Comparison of ENCODE assay signal across 22 cellular contexts in the genomic region with DNA sequence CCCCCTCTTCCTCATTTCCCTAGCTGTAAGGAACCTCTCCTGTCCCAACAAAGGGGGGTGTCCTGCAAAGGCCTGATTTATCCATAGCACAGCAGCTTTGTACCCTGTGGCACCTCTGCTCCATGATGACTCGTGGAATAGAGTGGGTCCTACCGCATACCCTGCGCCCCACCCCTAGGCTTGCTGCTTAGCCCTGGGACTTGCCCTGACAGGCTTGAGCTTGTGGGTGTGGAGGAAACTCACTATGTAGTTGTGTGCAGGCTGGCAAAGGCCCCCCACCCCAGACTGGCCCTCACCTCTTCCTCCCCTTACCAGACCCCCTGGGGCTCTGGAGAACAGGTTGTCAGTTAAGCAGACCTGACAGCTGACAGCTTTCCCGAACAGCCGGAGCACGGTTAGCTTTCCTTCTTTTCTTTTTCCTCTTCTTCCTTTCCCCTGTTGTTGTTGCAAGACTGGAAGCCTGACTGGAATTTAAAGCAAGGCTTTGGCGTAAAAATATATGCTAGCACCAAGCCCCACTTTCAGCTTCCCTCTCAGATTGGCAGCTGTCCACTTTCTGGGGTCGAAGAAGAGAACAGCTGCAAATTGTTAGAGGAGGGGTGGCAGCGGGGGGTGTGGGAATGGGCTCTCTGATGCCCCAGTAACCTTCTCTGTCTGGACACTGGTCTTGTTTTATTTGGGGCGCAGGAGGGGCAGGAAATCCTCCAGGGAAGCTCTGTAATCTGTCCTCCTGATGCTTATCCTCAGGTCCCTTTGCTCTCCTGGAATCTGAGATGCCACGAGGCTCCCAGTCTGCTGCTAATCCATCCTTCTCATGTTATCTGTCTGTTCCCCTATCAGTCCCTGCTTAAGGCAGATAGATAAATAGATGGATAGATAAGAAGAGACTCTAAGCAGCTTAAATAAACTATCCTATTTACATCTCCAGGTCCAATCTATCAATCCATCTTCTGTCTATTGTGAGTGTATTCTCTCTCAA.
DNase-seq lines count a peak whose midpoint lies in the region; ATAC-seq and TF ChIP-seq lines count a peak whose summit lies in the region.
"Had no signal": no experiment of that assay in that cellular context is flagged by ENCODE, and none has a peak within 500 bp of the region (broad histone marks: within the 10 kb centered on the region; RNA-seq: fewer than 3 reads in every experiment).

No MANE protein-coding gene starts in this region.

- H3K27me3 ChIP-seq in dorsolateral prefrontal cortex (no peaks in the 10 kb centered on the region), left lung (no peaks in the 10 kb centered on the region), right cardiac atrium (ENCODE audit: control insufficient read depth, insufficient read depth) (no peaks in the 10 kb centered on the region)
- H3K27me3 ChIP-seq: testis had no signal

- intact Hi-C loops in dorsolateral prefrontal cortex (cut with DNase I) (no loop called here), left lung (cut with DNase I) (no loop called here), right cardiac atrium (cut with DNase I) (no loop called here)

- no peak for TF ChIP-seq CTCF in VCaP (conservative IDR thresholded peaks at IDR 0.05)
- TF ChIP-seq CTCF in dorsolateral prefrontal cortex (IDR thresholded peaks at IDR 0.05 in 54 of 56, conservative IDR thresholded peaks at IDR 0.05 in 2 of 56; ENCODE audit: low read depth in 1 of 56, partially characterized antibody in 56 of 56): no peak
- no peak for TF ChIP-seq CTCF in left lung (IDR thresholded peaks at IDR 0.05)

- no peak for DNase-seq in dorsolateral prefrontal cortex
- DNase-seq in left kidney (ENCODE audit: low read depth, low spot score): peak; percentile 12
- no peak for DNase-seq in stimulated activated effector memory CD8-positive, alpha-beta T cell treated with anti-CD3 and anti-CD28 coated beads, Interleukin-12 subunit alpha, Interleukin-12 subunit beta, amount 100 ng/mL, for 72 hours (ENCODE audit: low spot score in 2 of 2)
- DNase-seq in left lung: no peak
- DNase-seq in right cardiac atrium: no peak
- DNase-seq: activated T-cell treated with anti-CD3 and anti-CD28 coated beads, Interleukin-2, amount 50 U/mL, for 72 hours; aorta; CD4-positive, alpha-beta T cell; effector CD4-positive, alpha-beta T cell; GF-D8; NCI-H146; NCI-H2171; NCI-H524 treated with DMSO at 0.1 percent for 48 hours; RPMI8226; testis had no signal

- H3K4me3 ChIP-seq in dorsolateral prefrontal cortex (no peak overlapping the region), left lung (no peak overlapping the region), right cardiac atrium (ENCODE audit: low read length) (no peak overlapping the region)
- H3K4me3 ChIP-seq: HAP-1, K562, testis had no signal

- WGBS in right cardiac atrium: 51% methylated on average over 11 of the region's 11 CpGs

- H3K36me3 ChIP-seq in left lung: no peaks in the 10 kb centered on the region
- H3K36me3 ChIP-seq: HAP-1 had no signal

- peaks cover 10% of the 10 kb centered on the region for H3K9me3 Mint-ChIP-seq in stimulated activated effector memory CD8-positive, alpha-beta T cell treated with anti-CD3 and anti-CD28 coated beads, Interleukin-12 subunit alpha, Interleukin-12 subunit beta, amount 100 ng/mL, for 72 hours
- H3K9me3 Mint-ChIP-seq: activated naive CD4-positive, alpha-beta T cell treated with anti-CD3 and anti-CD28 coated beads, Interleukin-2, amount 50 U/mL, for 24 hours; CD4-positive, alpha-beta T cell; stimulated activated memory B cell treated with anti-CD40 and anti-IgM and Interleukin-4, amounts not matched to agents 10 μg/mL and 1 μg/mL and 100 μg/mL, for 72 hours had no signal

- H3K27ac ChIP-seq in VCaP (peak overlapping the region; percentile 54), dorsolateral prefrontal cortex (peak overlapping the region; percentile 10 to 99 (median 95)), left lung (no peak overlapping the region), right cardiac atrium (ENCODE audit: low read length) (no peak overlapping the region)
- H3K27ac ChIP-seq: testis had no signal

- no peaks in the 10 kb centered on the region for H3K4me1 Mint-ChIP-seq in stimulated activated effector memory CD8-positive, alpha-beta T cell treated with anti-CD3 and anti-CD28 coated beads, Interleukin-12 subunit alpha, Interleukin-12 subunit beta, amount 100 ng/mL, for 72 hours
- H3K4me1 Mint-ChIP-seq: activated naive CD4-positive, alpha-beta T cell treated with anti-CD3 and anti-CD28 coated beads, Interleukin-2, amount 50 U/mL, for 24 hours; stimulated activated memory B cell treated with anti-CD40 and anti-IgM and Interleukin-4, amounts not matched to agents 10 μg/mL and 1 μg/mL and 100 μg/mL, for 72 hours had no signal

- H3K4me1 ChIP-seq in left lung (no peaks in the 10 kb centered on the region), right cardiac atrium (ENCODE audit: control insufficient read depth, insufficient read depth, low read length) (peaks cover 8% of the 10 kb centered on the region)
- H3K4me1 ChIP-seq: HAP-1, testis had no signal

- H3K36me3 Mint-ChIP-seq in stimulated activated effector memory CD8-positive, alpha-beta T cell treated with anti-CD3 and anti-CD28 coated beads, Interleukin-12 subunit alpha, Interleukin-12 subunit beta, amount 100 ng/mL, for 72 hours: no peaks in the 10 kb centered on the region
- H3K36me3 Mint-ChIP-seq: activated naive CD4-positive, alpha-beta T cell treated with anti-CD3 and anti-CD28 coated beads, Interleukin-2, amount 50 U/mL, for 24 hours; natural killer cell treated with Interleukin-12 subunit alpha and Interleukin-12 subunit beta and Interleukin-15 and Interleukin-18, amount 100 ng/mL, for 72 hours; stimulated activated memory B cell treated with anti-CD40 and anti-IgM and Interleukin-4, amounts not matched to agents 10 μg/mL and 1 μg/mL and 100 μg/mL, for 72 hours had no signal

- H3K27ac Mint-ChIP-seq in stimulated activated effector memory CD8-positive, alpha-beta T cell treated with anti-CD3 and anti-CD28 coated beads, Interleukin-12 subunit alpha, Interleukin-12 subunit beta, amount 100 ng/mL, for 72 hours: no peak overlapping the region
- H3K27ac Mint-ChIP-seq: activated naive CD4-positive, alpha-beta T cell treated with anti-CD3 and anti-CD28 coated beads, Interleukin-2, amount 50 U/mL, for 24 hours; activated T-cell treated with anti-CD3 and anti-CD28 coated beads, Interleukin-2, amount 50 U/mL, for 72 hours; CD4-positive, alpha-beta T cell; natural killer cell treated with Interleukin-12 subunit alpha and Interleukin-12 subunit beta and Interleukin-15 and Interleukin-18, amount 100 ng/mL, for 72 hours; stimulated activated memory B cell treated with anti-CD40 and anti-IgM and Interleukin-4, amounts not matched to agents 10 μg/mL and 1 μg/mL and 100 μg/mL, for 72 hours had no signal

- ATAC-seq in stimulated activated effector memory CD8-positive, alpha-beta T cell treated with anti-CD3 and anti-CD28 coated beads, Interleukin-12 subunit alpha, Interleukin-12 subunit beta, amount 100 ng/mL, for 72 hours: peak; percentile 33
- ATAC-seq in HG02623 (IDR thresholded peaks at IDR 0.05; ENCODE audit: unreplicated experiment): no peak
- no peak for ATAC-seq in left lung
- no peak for ATAC-seq in right cardiac atrium
- ATAC-seq: activated T-cell treated with anti-CD3 and anti-CD28 coated beads, Interleukin-2, amount 50 U/mL, for 72 hours; K562; natural killer cell treated with Interleukin-12 subunit alpha and Interleukin-12 subunit beta and Interleukin-15 and Interleukin-18, amount 100 ng/mL, for 72 hours; stimulated activated memory B cell treated with anti-CD40 and anti-IgM and Interleukin-4, amounts not matched to agents 10 μg/mL and 1 μg/mL and 100 μg/mL, for 72 hours had no signal

- H3K4me3 Mint-ChIP-seq in stimulated activated effector memory CD8-positive, alpha-beta T cell treated with anti-CD3 and anti-CD28 coated beads, Interleukin-12 subunit alpha, Interleukin-12 subunit beta, amount 100 ng/mL, for 72 hours: no peak overlapping the region
- H3K4me3 Mint-ChIP-seq: activated naive CD4-positive, alpha-beta T cell treated with anti-CD3 and anti-CD28 coated beads, Interleukin-2, amount 50 U/mL, for 24 hours; activated T-cell treated with anti-CD3 and anti-CD28 coated beads, Interleukin-2, amount 50 U/mL, for 72 hours; CD4-positive, alpha-beta T cell; natural killer cell treated with Interleukin-12 subunit alpha and Interleukin-12 subunit beta and Interleukin-15 and Interleukin-18, amount 100 ng/mL, for 72 hours; stimulated activated memory B cell treated with anti-CD40 and anti-IgM and Interleukin-4, amounts not matched to agents 10 μg/mL and 1 μg/mL and 100 μg/mL, for 72 hours had no signal

- H3K9me3 ChIP-seq in left lung (no peaks in the 10 kb centered on the region), right cardiac atrium (ENCODE audit: control insufficient read depth, low read length) (no peaks in the 10 kb centered on the region)
- H3K9me3 ChIP-seq: HAP-1, testis had no signal

Comparison
In these comparisons a context has a peak if more than half of its experiments do, and no peak if none do; other contexts are left out.
1. H3K27ac ChIP-seq: peak in VCaP (single experiment) and dorsolateral prefrontal cortex (59 of 59); none in left lung (0 of 2) and right cardiac atrium (single experiment).